ENCODE assay signal across 23 cellular contexts in the genomic region with DNA sequence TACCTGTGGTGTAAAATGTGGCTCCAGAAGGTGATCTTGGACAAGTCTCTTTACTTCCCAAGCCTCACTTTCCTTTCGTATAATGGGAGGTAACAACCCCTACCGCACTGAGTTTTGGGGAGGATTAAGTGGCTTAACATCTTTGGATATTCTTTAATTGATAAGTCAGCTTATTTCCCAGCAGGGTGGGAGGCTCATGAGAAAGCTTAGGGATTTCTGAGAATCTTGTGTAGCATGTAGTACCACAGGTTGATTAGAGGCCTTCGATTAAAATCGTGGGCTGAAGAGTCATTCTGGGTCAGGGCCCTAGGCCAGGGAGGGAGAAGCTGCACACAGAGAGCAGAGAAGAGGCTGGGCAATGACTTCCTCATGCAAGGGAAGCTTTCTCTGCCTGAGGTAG. TPM values are rescaled to one million over a fixed set of nuclear protein-coding genes. Genes with fewer than 3 reads are reported as not detected.
DNase-seq lines count a peak whose midpoint lies in the region; ATAC-seq and TF ChIP-seq lines count a peak whose summit lies in the region.
"Had no signal": no experiment of that assay in that cellular context is flagged by ENCODE, and none has a peak within 500 bp of the region (broad histone marks: within the 10 kb centered on the region; RNA-seq: fewer than 3 reads in every experiment).

No MANE protein-coding gene starts in this region.

- no peaks in the 10 kb centered on the region for H3K9me2 ChIP-seq in GM23338 (ENCODE audit: insufficient read depth)

- no peaks in the 10 kb centered on the region for H3K36me3 ChIP-seq in GM23338 (ENCODE audit: insufficient read depth)
- H3K36me3 ChIP-seq: Peyer's patch had no signal

- H3K4me3 ChIP-seq in GM23338 = no peak overlapping the region
- H3K4me3 ChIP-seq: Peyer's patch had no signal

- no peak for TF ChIP-seq CTCF in GM23338 (conservative IDR thresholded peaks at IDR 0.05; ENCODE audit: low read depth in 2 of 2)

- no peak overlapping the region for H3K4me2 ChIP-seq in GM23338

- no peak overlapping the region for H3K27ac ChIP-seq in GM23338 (ENCODE audit: low read depth)
- H3K27ac ChIP-seq: HL-60, Peyer's patch had no signal

- H3K79me2 ChIP-seq in GM23338 (replicated peaks; ENCODE audit: insufficient read depth) = no peaks in the 10 kb centered on the region

- TF ChIP-seq POLR2A in erythroblast (IDR thresholded peaks at IDR 0.05; ENCODE audit: low read length) = no peak

- peak overlapping the region; percentile 81; the same call in 1 of the 2 replicates for H2AFZ ChIP-seq in GM23338

- no peaks in the 10 kb centered on the region for H3F3A ChIP-seq in GM23338 (replicated peaks; ENCODE audit: low read depth)

- no peak overlapping the region for H3K4me3 Mint-ChIP-seq in GM23338
- H3K4me3 Mint-ChIP-seq: CD14-positive monocyte, HFFc6 had no signal

- H3K36me3 Mint-ChIP-seq in GM23338 (ENCODE audit: low read depth) = no peaks in the 10 kb centered on the region
- H3K36me3 Mint-ChIP-seq: CD14-positive monocyte had no signal

- 0 out of 2 replicates have a peak, but pooled peaks cover 4% of the 10 kb centered on the region for H4K20me1 ChIP-seq in GM23338 (replicated peaks; ENCODE audit: insufficient read depth)

- peaks cover 34% of the 10 kb centered on the region for H3K4me1 ChIP-seq in GM23338 (ENCODE audit: insufficient read depth)

- H3K27ac Mint-ChIP-seq in GM23338 = no peak overlapping the region
- H3K27ac Mint-ChIP-seq: B cell, H9, HFFc6 had no signal

- H3K4me1 Mint-ChIP-seq in GM23338 = peaks cover 30% of the 10 kb centered on the region

- H3K27me3 Mint-ChIP-seq in GM23338 (ENCODE audit: insufficient read depth, low read depth, poor library complexity) = peaks cover 24% of the 10 kb centered on the region

- no peak for ATAC-seq in GM23338
- no peak for ATAC-seq in HG02870 (IDR thresholded peaks at IDR 0.05; ENCODE audit: unreplicated experiment)
- ATAC-seq: SK-N-SH treated with all-trans-retinoic acid at 6 μM for 48 hours had no signal

- H3K9me3 Mint-ChIP-seq in GM23338 = no peaks in the 10 kb centered on the region
- H3K9me3 Mint-ChIP-seq: H9 had no signal

- peaks cover 18% of the 10 kb centered on the region for H3K27me3 ChIP-seq in GM23338 (ENCODE audit: insufficient read depth)
- H3K27me3 ChIP-seq: Peyer's patch had no signal

- no peak for DNase-seq in GM23338 (ENCODE audit: low spot score)
- DNase-seq in NCI-H82 (lab: John Stamatoyannopoulos, UW) = peak; percentile 57
- peak; percentile 86 for DNase-seq in OCI-M1 (lab: John Stamatoyannopoulos, UW)
- peak; percentile 10 to 25 for DNase-seq in erythroblast (lab: John Stamatoyannopoulos, UW)
- no peak for DNase-seq in NCI-H748 (lab: John Stamatoyannopoulos, UW; ENCODE audit: unreplicated experiment)
- no peak for DNase-seq in NCI-H226
- DNase-seq: EL, GF-D8, H9, HFFc6, IMR-90, NCI-H1105, NCI-H146, NCI-H2029, NCI-H345, NCI-H524, Peyer's patch had no signal

TF ChIP-seq in GM23338, 12 proteins besides CTCF, POLR2A, EP300 and RAD21 (continues in another document):
- TF ChIP-seq ZNF331 (CRISPR knock-in tag; IDR thresholded peaks at IDR 0.05; ENCODE audit: low read depth) (no peak), NANOG (IDR thresholded peaks at IDR 0.05; ENCODE audit: borderline replicate concordance) (no peak), EZH2phosphoT487 (IDR thresholded peaks at IDR 0.05; ENCODE audit: unreplicated experiment) (no peak), JUNB (IDR thresholded peaks at IDR 0.05; ENCODE audit: unreplicated experiment) (no peak), EZH2 (IDR thresholded peaks at IDR 0.05; ENCODE audit: low read depth, unreplicated experiment) (no peak), CREB1 (CRISPR knock-in tag; IDR thresholded peaks at IDR 0.05; ENCODE audit: low read depth) (no peak), STAT1 (IDR thresholded peaks at IDR 0.05; ENCODE audit: unreplicated experiment) (no peak), ZNF114 (CRISPR knock-in tag; IDR thresholded peaks at IDR 0.05) (no peak)
- TF ChIP-seq, protein P1, sequence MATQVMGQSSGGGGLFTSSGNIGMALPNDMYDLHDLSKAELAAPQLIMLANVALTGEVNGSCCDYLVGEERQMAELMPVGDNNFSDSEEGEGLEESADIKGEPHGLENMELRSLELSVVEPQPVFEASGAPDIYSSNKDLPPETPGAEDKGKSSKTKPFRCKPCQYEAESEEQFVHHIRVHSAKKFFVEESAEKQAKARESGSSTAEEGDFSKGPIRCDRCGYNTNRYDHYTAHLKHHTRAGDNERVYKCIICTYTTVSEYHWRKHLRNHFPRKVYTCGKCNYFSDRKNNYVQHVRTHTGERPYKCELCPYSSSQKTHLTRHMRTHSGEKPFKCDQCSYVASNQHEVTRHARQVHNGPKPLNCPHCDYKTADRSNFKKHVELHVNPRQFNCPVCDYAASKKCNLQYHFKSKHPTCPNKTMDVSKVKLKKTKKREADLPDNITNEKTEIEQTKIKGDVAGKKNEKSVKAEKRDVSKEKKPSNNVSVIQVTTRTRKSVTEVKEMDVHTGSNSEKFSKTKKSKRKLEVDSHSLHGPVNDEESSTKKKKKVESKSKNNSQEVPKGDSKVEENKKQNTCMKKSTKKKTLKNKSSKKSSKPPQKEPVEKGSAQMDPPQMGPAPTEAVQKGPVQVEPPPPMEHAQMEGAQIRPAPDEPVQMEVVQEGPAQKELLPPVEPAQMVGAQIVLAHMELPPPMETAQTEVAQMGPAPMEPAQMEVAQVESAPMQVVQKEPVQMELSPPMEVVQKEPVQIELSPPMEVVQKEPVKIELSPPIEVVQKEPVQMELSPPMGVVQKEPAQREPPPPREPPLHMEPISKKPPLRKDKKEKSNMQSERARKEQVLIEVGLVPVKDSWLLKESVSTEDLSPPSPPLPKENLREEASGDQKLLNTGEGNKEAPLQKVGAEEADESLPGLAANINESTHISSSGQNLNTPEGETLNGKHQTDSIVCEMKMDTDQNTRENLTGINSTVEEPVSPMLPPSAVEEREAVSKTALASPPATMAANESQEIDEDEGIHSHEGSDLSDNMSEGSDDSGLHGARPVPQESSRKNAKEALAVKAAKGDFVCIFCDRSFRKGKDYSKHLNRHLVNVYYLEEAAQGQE (IDR thresholded peaks at IDR 0.05; ENCODE audit: unreplicated experiment) = no peak
- TF ChIP-seq, protein P2, sequence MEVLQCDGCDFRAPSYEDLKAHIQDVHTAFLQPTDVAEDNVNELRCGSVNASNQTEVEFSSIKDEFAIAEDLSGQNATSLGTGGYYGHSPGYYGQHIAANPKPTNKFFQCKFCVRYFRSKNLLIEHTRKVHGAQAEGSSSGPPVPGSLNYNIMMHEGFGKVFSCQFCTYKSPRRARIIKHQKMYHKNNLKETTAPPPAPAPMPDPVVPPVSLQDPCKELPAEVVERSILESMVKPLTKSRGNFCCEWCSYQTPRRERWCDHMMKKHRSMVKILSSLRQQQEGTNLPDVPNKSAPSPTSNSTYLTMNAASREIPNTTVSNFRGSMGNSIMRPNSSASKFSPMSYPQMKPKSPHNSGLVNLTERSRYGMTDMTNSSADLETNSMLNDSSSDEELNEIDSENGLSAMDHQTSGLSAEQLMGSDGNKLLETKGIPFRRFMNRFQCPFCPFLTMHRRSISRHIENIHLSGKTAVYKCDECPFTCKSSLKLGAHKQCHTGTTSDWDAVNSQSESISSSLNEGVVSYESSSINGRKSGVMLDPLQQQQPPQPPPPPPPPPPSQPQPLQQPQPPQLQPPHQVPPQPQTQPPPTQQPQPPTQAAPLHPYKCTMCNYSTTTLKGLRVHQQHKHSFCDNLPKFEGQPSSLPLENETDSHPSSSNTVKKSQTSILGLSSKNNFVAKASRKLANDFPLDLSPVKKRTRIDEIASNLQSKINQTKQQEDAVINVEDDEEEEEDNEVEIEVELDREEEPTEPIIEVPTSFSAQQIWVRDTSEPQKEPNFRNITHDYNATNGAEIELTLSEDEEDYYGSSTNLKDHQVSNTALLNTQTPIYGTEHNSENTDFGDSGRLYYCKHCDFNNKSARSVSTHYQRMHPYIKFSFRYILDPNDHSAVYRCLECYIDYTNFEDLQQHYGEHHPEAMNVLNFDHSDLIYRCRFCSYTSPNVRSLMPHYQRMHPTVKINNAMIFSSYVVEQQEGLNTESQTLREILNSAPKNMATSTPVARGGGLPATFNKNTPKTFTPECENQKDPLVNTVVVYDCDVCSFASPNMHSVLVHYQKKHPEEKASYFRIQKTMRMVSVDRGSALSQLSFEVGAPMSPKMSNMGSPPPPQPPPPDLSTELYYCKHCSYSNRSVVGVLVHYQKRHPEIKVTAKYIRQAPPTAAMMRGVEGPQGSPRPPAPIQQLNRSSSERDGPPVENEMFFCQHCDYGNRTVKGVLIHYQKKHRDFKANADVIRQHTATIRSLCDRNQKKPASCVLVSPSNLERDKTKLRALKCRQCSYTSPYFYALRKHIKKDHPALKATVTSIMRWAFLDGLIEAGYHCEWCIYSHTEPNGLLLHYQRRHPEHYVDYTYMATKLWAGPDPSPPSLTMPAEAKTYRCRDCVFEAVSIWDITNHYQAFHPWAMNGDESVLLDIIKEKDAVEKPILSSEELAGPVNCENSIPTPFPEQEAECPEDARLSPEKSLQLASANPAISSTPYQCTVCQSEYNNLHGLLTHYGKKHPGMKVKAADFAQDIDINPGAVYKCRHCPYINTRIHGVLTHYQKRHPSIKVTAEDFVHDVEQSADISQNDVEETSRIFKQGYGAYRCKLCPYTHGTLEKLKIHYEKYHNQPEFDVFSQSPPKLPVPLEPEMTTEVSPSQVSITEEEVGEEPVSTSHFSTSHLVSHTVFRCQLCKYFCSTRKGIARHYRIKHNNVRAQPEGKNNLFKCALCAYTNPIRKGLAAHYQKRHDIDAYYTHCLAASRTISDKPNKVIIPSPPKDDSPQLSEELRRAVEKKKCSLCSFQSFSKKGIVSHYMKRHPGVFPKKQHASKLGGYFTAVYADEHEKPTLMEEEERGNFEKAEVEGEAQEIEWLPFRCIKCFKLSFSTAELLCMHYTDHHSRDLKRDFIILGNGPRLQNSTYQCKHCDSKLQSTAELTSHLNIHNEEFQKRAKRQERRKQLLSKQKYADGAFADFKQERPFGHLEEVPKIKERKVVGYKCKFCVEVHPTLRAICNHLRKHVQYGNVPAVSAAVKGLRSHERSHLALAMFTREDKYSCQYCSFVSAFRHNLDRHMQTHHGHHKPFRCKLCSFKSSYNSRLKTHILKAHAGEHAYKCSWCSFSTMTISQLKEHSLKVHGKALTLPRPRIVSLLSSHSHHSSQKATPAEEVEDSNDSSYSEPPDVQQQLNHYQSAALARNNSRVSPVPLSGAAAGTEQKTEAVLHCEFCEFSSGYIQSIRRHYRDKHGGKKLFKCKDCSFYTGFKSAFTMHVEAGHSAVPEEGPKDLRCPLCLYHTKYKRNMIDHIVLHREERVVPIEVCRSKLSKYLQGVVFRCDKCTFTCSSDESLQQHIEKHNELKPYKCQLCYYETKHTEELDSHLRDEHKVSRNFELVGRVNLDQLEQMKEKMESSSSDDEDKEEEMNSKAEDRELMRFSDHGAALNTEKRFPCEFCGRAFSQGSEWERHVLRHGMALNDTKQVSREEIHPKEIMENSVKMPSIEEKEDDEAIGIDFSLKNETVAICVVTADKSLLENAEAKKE (CRISPR knock-in tag; IDR thresholded peaks at IDR 0.05) = no peak

RNA-seq across cellular contexts. Expression of a gene that starts 1.4 kb away (rescaled TPM):
- total RNA-seq in GM23338 (2014; rRNA removed; shearing (Covaris generic)) = 7.4 and 9.2 TPM in 2 replicates
- polyA plus RNA-seq in GM23338 (2016; fragmentation: Nextera tagmentation; extraction: Ambion mirVana) = 8.2 and 8.3 TPM in 2 replicates
- total RNA-seq: HT1080 had no signal

Comparison
In these comparisons a context has a peak if more than half of its experiments do, and no peak if none do; other contexts are left out.
1. DNase-seq: peak in NCI-H82 (single experiment), OCI-M1 (single experiment) and erythroblast (2 of 2); none in GM23338 (single experiment), NCI-H748 (single experiment) and NCI-H226 (single experiment).